Comparison of ENCODE assay signal across 24 cellular contexts in the genomic region with DNA sequence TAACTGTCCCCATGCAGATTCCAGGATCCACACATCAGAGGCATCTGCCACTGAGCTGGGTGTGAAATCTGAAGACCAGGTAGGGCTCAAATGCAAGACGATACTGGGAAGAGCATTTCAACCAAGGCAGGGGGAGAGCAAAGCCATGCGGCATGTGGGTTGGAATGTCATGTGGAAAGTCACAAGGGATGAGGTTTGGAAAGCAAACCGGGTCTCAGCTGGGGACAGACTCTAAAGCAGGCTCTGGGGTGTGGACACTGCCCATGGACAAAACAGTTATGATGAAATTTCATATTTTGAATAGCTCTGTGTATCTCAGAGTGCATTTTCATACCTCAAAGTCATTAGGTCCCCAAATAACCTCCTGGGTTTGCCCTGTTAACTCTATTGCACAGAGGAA.
DNase-seq lines count a peak whose midpoint lies in the region; ATAC-seq, FAIRE-seq and TF ChIP-seq lines count a peak whose summit lies in the region.
"Had no signal": no experiment of that assay in that cellular context is flagged by ENCODE, and none has a peak within 500 bp of the region (broad histone marks: within the 10 kb centered on the region; RNA-seq: fewer than 3 reads in every experiment).

No MANE protein-coding gene starts in this region.

- in situ Hi-C loops in gastrocnemius medialis (cut with MboI; ENCODE audit: low sequenced_read_pairs in 4 of 4) = no loop called here

- WGBS in H1 (ENCODE audit: extremely low coverage in 1 of 2, insufficient coverage in 1 of 2, insufficient read length in 1 of 2, insufficient replicate concordance in 2 of 2, low coverage in 1 of 2, low lambda C conversion rate in 2 of 2, missing lambda C conversion rate in 1 of 2), 2 experiments = 96% methylated on average over 3 of the region's 3 CpGs; no CpG with 5 or more reads in 1 of the 2 experiments
- 72 to 83% methylated on average over 3 of the region's 3 CpGs for WGBS in thyroid gland, 2 donors

- peak overlapping the region; percentile 36 to 50 (median 42) for H3K27ac Mint-ChIP-seq in CD4-positive, CD25-positive, alpha-beta regulatory T cell
- peak overlapping the region; percentile 22 for H3K27ac Mint-ChIP-seq in nephron progenitor cell
- H3K27ac Mint-ChIP-seq: CD4-positive, alpha-beta memory T cell; GM23338; HFFc6 had no signal

- no peak overlapping the region for H2BK5ac ChIP-seq in H1 (ENCODE audit: low read depth, low read length)

- no peak overlapping the region for H2BK12ac ChIP-seq in H1 (ENCODE audit: low read depth, low read length)

- H3K36me3 Mint-ChIP-seq in CD4-positive, CD25-positive, alpha-beta regulatory T cell = no peaks in the 10 kb centered on the region
- H3K36me3 Mint-ChIP-seq in nephron progenitor cell (ENCODE audit: low read depth) = no peaks in the 10 kb centered on the region
- H3K36me3 Mint-ChIP-seq: CD14-positive monocyte; CD4-positive, alpha-beta memory T cell had no signal

- H4K91ac ChIP-seq in H1 (replicated peaks; ENCODE audit: insufficient read length, low read length) = no peak overlapping the region

- intact Hi-C loops in gastrocnemius medialis (cut with DNase I; ENCODE audit: low total_unique reads) (loop anchor here (5.0 kb wide), 1 partner anchor 37 kb away; no protein-coding TSS in a partner anchor), thyroid gland (cut with DNase I) (no loop called here)

- CTCF ChIA-PET in H1 (lab: Charles Lee; ENCODE audit: partially characterized antibody) = no interaction called here

- H3K18ac ChIP-seq in H1 (ENCODE audit: extremely low read depth, low read length) = no peak overlapping the region

- peaks cover 0 to 14% (median 11%) of the 10 kb centered on the region in 4 donors for H3K4me1 Mint-ChIP-seq in CD4-positive, CD25-positive, alpha-beta regulatory T cell
- H3K4me1 Mint-ChIP-seq in nephron progenitor cell = peaks cover 30% of the 10 kb centered on the region
- H3K4me1 Mint-ChIP-seq: CD14-positive monocyte had no signal

- H3K4me2 ChIP-seq in H1 (ENCODE audit: insufficient read depth in 1 of 2, low read depth in 2 of 2, low read length in 2 of 2) = no peak overlapping the region
- H3K4me2 ChIP-seq: BLaER1 treated with 17β-estradiol and CSF1 and Interleukin-3, amounts not matched to agents 10 nM and 100 nM; GM23338 had no signal

- TF ChIP-seq POLR2A in H1 (IDR thresholded peaks at IDR 0.05; ENCODE audit: control extremely low read depth in 1 of 2, low read depth in 2 of 2, low read length in 2 of 2) (no peak), gastrocnemius medialis (IDR thresholded peaks at IDR 0.05) (no peak), thyroid gland (IDR thresholded peaks at IDR 0.05) (no peak)

- H4K5ac ChIP-seq in H1 (ENCODE audit: insufficient read length, low read depth, low read length) = no peak overlapping the region

- peaks cover 4% of the 10 kb centered on the region; the same call in 1 of the 2 replicates for H3K23me2 ChIP-seq in H1 (ENCODE audit: low read depth, low read length)

- no peak overlapping the region for H2BK15ac ChIP-seq in H1 (ENCODE audit: low read length)

- H3K9ac ChIP-seq in H1 (replicated peaks in 1 of 4; ENCODE audit: extremely low read depth in 1 of 4, low read depth in 3 of 4, low read length in 3 of 4) = no peak overlapping the region
- H3K9ac ChIP-seq: BLaER1 treated with 17β-estradiol and CSF1 and Interleukin-3, amounts not matched to agents 10 nM and 100 nM had no signal

- no peak overlapping the region for H3K4me3 Mint-ChIP-seq in CD4-positive, CD25-positive, alpha-beta regulatory T cell
- H3K4me3 Mint-ChIP-seq in nephron progenitor cell = no peak overlapping the region
- H3K4me3 Mint-ChIP-seq: CD14-positive monocyte; CD4-positive, alpha-beta memory T cell; GM23338; HFFc6 had no signal

- peaks cover 0 to 2% of the 10 kb centered on the region in 2 experiments for H4K20me1 ChIP-seq in H1 (replicated peaks in 1 of 2; ENCODE audit: control insufficient read depth in 1 of 2, insufficient read depth in 2 of 2, low read length in 2 of 2)
- H4K20me1 ChIP-seq: BLaER1 treated with 17β-estradiol and CSF1 and Interleukin-3, amounts not matched to agents 10 nM and 100 nM had no signal

- H4K8ac ChIP-seq in H1 (ENCODE audit: extremely low read depth, insufficient read depth, low read length) = no peak overlapping the region

- TF ChIP-seq EP300 in H1 (IDR thresholded peaks at IDR 0.05; ENCODE audit: borderline replicate concordance in 1 of 2, low read depth in 2 of 2, low read length in 2 of 2) = no peak

- ATAC-seq in CD4-positive, CD25-positive, alpha-beta regulatory T cell (ENCODE audit: low read depth in 2 of 2) = no peak
- peak; percentile 62 to 74 for ATAC-seq in gastrocnemius medialis
- ATAC-seq in HG03378 (IDR thresholded peaks at IDR 0.05; ENCODE audit: unreplicated experiment) = no peak
- ATAC-seq: GM23338 had no signal

- no peak overlapping the region for H2AK5ac ChIP-seq in H1 (ENCODE audit: low read depth, low read length)

- H3K4me1 ChIP-seq in CD4-positive, CD25-positive, alpha-beta regulatory T cell (ENCODE audit: control insufficient read depth, insufficient read depth, low read length, poor library complexity, severe bottlenecking) = peaks cover 4% of the 10 kb centered on the region
- no peaks in the 10 kb centered on the region for H3K4me1 ChIP-seq in H1 (replicated peaks in 1 of 4; ENCODE audit: control insufficient read depth in 3 of 4, insufficient read depth in 4 of 4, low read length in 3 of 4)
- peaks cover 11 to 12% of the 10 kb centered on the region in 2 donors for H3K4me1 ChIP-seq in gastrocnemius medialis
- peaks cover 3 to 7% of the 10 kb centered on the region in 2 donors for H3K4me1 ChIP-seq in thyroid gland
- H3K4me1 ChIP-seq: BE2C, Caco-2, HAP-1 had no signal

- H3K27me3 ChIP-seq in CD4-positive, CD25-positive, alpha-beta regulatory T cell (ENCODE audit: control insufficient read depth, insufficient read depth, low read length) = no peaks in the 10 kb centered on the region
- H3K27me3 ChIP-seq in H1 (replicated peaks in 1 of 4; ENCODE audit: control insufficient read depth in 3 of 4, extremely low read depth in 1 of 4, insufficient read depth in 3 of 4, low read length in 3 of 4) (no peaks in the 10 kb centered on the region; a peak in 1 of 7 replicates), gastrocnemius medialis (no peaks in the 10 kb centered on the region), thyroid gland (no peaks in the 10 kb centered on the region)
- H3K27me3 ChIP-seq: BE2C; BLaER1 treated with 17β-estradiol and CSF1 and Interleukin-3, amounts not matched to agents 10 nM and 100 nM had no signal

- H3K23ac ChIP-seq in H1 (ENCODE audit: insufficient read length) = no peak overlapping the region

- H3K79me1 ChIP-seq in H1 (ENCODE audit: low read depth, low read length) = no peaks in the 10 kb centered on the region

- no peak overlapping the region for H3K4ac ChIP-seq in H1 (replicated peaks; ENCODE audit: insufficient read length, low read depth, low read length)

- peaks cover 0 to 2% (median 0%) of the 10 kb centered on the region in 7 donors for H3K9me3 Mint-ChIP-seq in CD4-positive, CD25-positive, alpha-beta regulatory T cell
- no peaks in the 10 kb centered on the region for H3K9me3 Mint-ChIP-seq in nephron progenitor cell
- H3K9me3 Mint-ChIP-seq: CD4-positive, alpha-beta memory T cell; GM23338 had no signal

- H3K27me3 Mint-ChIP-seq in CD4-positive, CD25-positive, alpha-beta regulatory T cell = peaks cover 5% of the 10 kb centered on the region
- H3K27me3 Mint-ChIP-seq in nephron progenitor cell (ENCODE audit: low read depth, poor library complexity) = peaks cover 22% of the 10 kb centered on the region

- H2AFZ ChIP-seq in H1 (ENCODE audit: low read length) = no peak overlapping the region
- H2AFZ ChIP-seq: GM23338 had no signal

- no peak overlapping the region for H2BK20ac ChIP-seq in H1 (ENCODE audit: low read length)

- DNase-seq in CD4-positive, CD25-positive, alpha-beta regulatory T cell = no peak
- DNase-seq in H1 (ENCODE audit: low read depth in 1 of 2, low spot score in 2 of 2) (no peak), nephron progenitor cell (no peak), gastrocnemius medialis (peak in 1 of 2 donors; percentile 33), COLO668 (lab: John Stamatoyannopoulos, UW; ENCODE audit: unreplicated experiment) (no peak), thyroid gland (no peak)
- DNase-seq in effector CD8-positive, alpha-beta T cell (lab: John Stamatoyannopoulos, UW) = no peak
- DNase-seq: BE2C; Caco-2; CD4-positive, alpha-beta memory T cell; DMS153; DND-41; HFFc6 had no signal

- no peak for TF ChIP-seq RAD21 in H1 (IDR thresholded peaks at IDR 0.05 in 1 of 2, conservative IDR thresholded peaks at IDR 0.05 in 1 of 2; ENCODE audit: low read depth in 2 of 2, low read length in 2 of 2)

- no peak for FAIRE-seq in H1 (lab: Jason Lieb, UNC)
- FAIRE-seq: A204.1, G401.6, GM12892, GM19239, H54 had no signal

- TF ChIP-seq CTCF in H1 (IDR thresholded peaks at IDR 0.05; ENCODE audit: control extremely low read depth in 1 of 3, insufficient read depth in 1 of 3, low read depth in 1 of 3, low read length in 3 of 3) (no peak), nephron progenitor cell (IDR thresholded peaks at IDR 0.05) (no peak), gastrocnemius medialis (IDR thresholded peaks at IDR 0.05 in 4 of 5, conservative IDR thresholded peaks at IDR 0.05 in 1 of 5) (no peak), thyroid gland (IDR thresholded peaks at IDR 0.05) (no peak)

- no peak overlapping the region for H3K4me3 ChIP-seq in CD4-positive, CD25-positive, alpha-beta regulatory T cell (ENCODE audit: low read depth, low read length)
- H3K4me3 ChIP-seq in H1 (ENCODE audit: extremely low read depth in 1 of 4, insufficient read depth in 2 of 4, low read depth in 3 of 4, low read length in 4 of 4) = no peak overlapping the region
- no peak overlapping the region for H3K4me3 ChIP-seq in gastrocnemius medialis
- no peak overlapping the region for H3K4me3 ChIP-seq in thyroid gland (replicated peaks in 1 of 3)
- H3K4me3 ChIP-seq: BLaER1 treated with 17β-estradiol and CSF1 and Interleukin-3, amounts not matched to agents 10 nM and 100 nM; GM23338; HAP-1 had no signal

- H2BK120ac ChIP-seq in H1 (replicated peaks; ENCODE audit: low read depth, low read length) = no peak overlapping the region

- H3K56ac ChIP-seq in H1 (replicated peaks; ENCODE audit: insufficient read length, low read depth, low read length) = no peak overlapping the region

- no peak overlapping the region for H3K14ac ChIP-seq in H1 (ENCODE audit: insufficient read length)

- H3K79me2 ChIP-seq in H1 (ENCODE audit: control insufficient read depth in 1 of 2, insufficient read depth in 2 of 2, low read length in 2 of 2) = no peaks in the 10 kb centered on the region

- no peaks in the 10 kb centered on the region for H3K9me3 ChIP-seq in CD4-positive, CD25-positive, alpha-beta regulatory T cell (ENCODE audit: control insufficient read depth in 2 of 2, low read length in 2 of 2)
- no peaks in the 10 kb centered on the region for H3K9me3 ChIP-seq in H1 (ENCODE audit: insufficient read depth in 2 of 2, low read depth in 1 of 2, low read length in 1 of 2)
- H3K9me3 ChIP-seq in gastrocnemius medialis = no peaks in the 10 kb centered on the region
- H3K9me3 ChIP-seq in thyroid gland = no peaks in the 10 kb centered on the region
- H3K9me3 ChIP-seq: BE2C; BLaER1 treated with 17β-estradiol and CSF1 and Interleukin-3, amounts not matched to agents 10 nM and 100 nM; Caco-2; HAP-1 had no signal

- POLR2A ChIA-PET in H1 (lab: Charles Lee; ENCODE audit: partially characterized antibody) = no interaction called here

- no peak overlapping the region for H3K27ac ChIP-seq in CD4-positive, CD25-positive, alpha-beta regulatory T cell (ENCODE audit: insufficient read depth, low read length, poor library complexity, severe bottlenecking)
- no peak overlapping the region for H3K27ac ChIP-seq in H1 (ENCODE audit: low read depth, low read length)
- H3K27ac ChIP-seq in gastrocnemius medialis = peak overlapping the region in 1 of 4 donors; percentile 55
- no peak overlapping the region for H3K27ac ChIP-seq in thyroid gland
- H3K27ac ChIP-seq: 22Rv1; BLaER1 treated with 17β-estradiol and CSF1 and Interleukin-3, amounts not matched to agents 10 nM and 100 nM had no signal

- H3K36me3 ChIP-seq in CD4-positive, CD25-positive, alpha-beta regulatory T cell (ENCODE audit: control insufficient read depth, insufficient read depth, low read length) = no peaks in the 10 kb centered on the region
- no peaks in the 10 kb centered on the region for H3K36me3 ChIP-seq in H1 (ENCODE audit: control insufficient read depth in 2 of 4, insufficient read depth in 4 of 4, low read length in 3 of 4)
- no peaks in the 10 kb centered on the region for H3K36me3 ChIP-seq in gastrocnemius medialis
- H3K36me3 ChIP-seq in thyroid gland = no peaks in the 10 kb centered on the region
- H3K36me3 ChIP-seq: BE2C; BLaER1 treated with 17β-estradiol and CSF1 and Interleukin-3, amounts not matched to agents 10 nM and 100 nM; HAP-1 had no signal

Comparison
In these comparisons a context has a peak if more than half of its experiments do, and no peak if none do; other contexts are left out.
1. ATAC-seq: peak in gastrocnemius medialis (2 of 2); none in CD4-positive, CD25-positive, alpha-beta regulatory T cell (0 of 2) and HG03378 (single experiment).